ENCODE assay signal across 19 cellular contexts in genomic region chr1:33931115-33931475, GRCh38.
"Had no signal": no experiment of that assay in that cellular context is flagged by ENCODE, and none has a peak within 500 bp of the region (broad histone marks: within the 10 kb centered on the region; RNA-seq: fewer than 3 reads in every experiment).

No MANE protein-coding gene starts in this region.

- H3K4me1 ChIP-seq: SJCRH30 had no signal

- ATAC-seq: Panc1, PC-3, Right ventricle myocardium inferior, SK-N-SH treated with all-trans-retinoic acid at 6 μM for 48 hours had no signal

- H3K36me3 ChIP-seq: SJCRH30 had no signal

- H3K27ac ChIP-seq: SJCRH30 had no signal

- H3K4me3 ChIP-seq: SJCRH30 had no signal

- DNase-seq: KBM-7; MV-4-11; NCI-H1048; NCI-H1436 treated with DMSO at 0.1 percent for 48 hours; NCI-H1694; NCI-H187 treated with DMSO at 0.1 percent for 48 hours; NCI-H2081 treated with DMSO at 0.1 percent for 48 hours; NCI-H2171; NCI-H226; NCI-H524; NCI-H526 treated with DMSO at 0.1 percent for 48 hours; NCI-H748 treated with DMSO at 0.1 percent for 48 hours; NK-92 treated with Interleukin-12 subunit alpha and Interleukin-12 subunit beta, amount 100 ng/mL, for 24 hours; PC-3; SHP77 treated with DMSO at 0.1 percent for 48 hours; SJCRH30 had no signal

- H3K9me3 ChIP-seq: SJCRH30 had no signal
